8 cellular contexts compared by ENCODE assay signal in genomic region chr18:13136056-13136688, GRCh38.
DNase-seq lines count a peak whose midpoint lies in the region; ATAC-seq, FAIRE-seq and TF ChIP-seq lines count a peak whose summit lies in the region.

No MANE protein-coding gene starts in this region.

- H3K36me3 Mint-ChIP-seq in natural killer cell treated with Interleukin-12 subunit alpha and Interleukin-12 subunit beta and Interleukin-15 and Interleukin-18, amount 100 ng/mL, for 72 hours = no peaks in the 10 kb centered on the region

- no peaks in the 10 kb centered on the region for H3K36me3 ChIP-seq in heart left ventricle

- no peak for FAIRE-seq in H54 (lab: Jason Lieb, UNC)

- H3K27me3 ChIP-seq in heart left ventricle = peaks cover 0 to 5% (median 0%) of the 10 kb centered on the region in 9 donors

- 44 to 63% (median 50%) methylated on average over 32 of the region's 32 CpGs for WGBS in heart left ventricle, 4 donors

- H3K9me3 ChIP-seq in heart left ventricle = no peaks in the 10 kb centered on the region

- H3K9me3 Mint-ChIP-seq in natural killer cell treated with Interleukin-12 subunit alpha and Interleukin-12 subunit beta and Interleukin-15 and Interleukin-18, amount 100 ng/mL, for 72 hours = peaks cover 7% of the 10 kb centered on the region

- peaks cover 0 to 5% of the 10 kb centered on the region in 2 donors for H3K27me3 Mint-ChIP-seq in natural killer cell treated with Interleukin-12 subunit alpha and Interleukin-12 subunit beta and Interleukin-15 and Interleukin-18, amount 100 ng/mL, for 72 hours

- DNase-seq in heart left ventricle = no peak
- DNase-seq in left cardiac atrium = no peak
- DNase-seq in RPMI8226 = peak; percentile 65
- DNase-seq in coronary artery (ENCODE audit: low spot score) = no peak
- no peak for DNase-seq in natural killer cell treated with Interleukin-12 subunit alpha and Interleukin-12 subunit beta and Interleukin-15 and Interleukin-18, amount 100 ng/mL, for 72 hours (ENCODE audit: low spot score)
- no peak for DNase-seq in mucosa of gallbladder (ENCODE audit: low spot score)
- DNase-seq in H54 (ENCODE audit: insufficient read length, low spot score) = no peak

- H3K4me1 Mint-ChIP-seq in natural killer cell treated with Interleukin-12 subunit alpha and Interleukin-12 subunit beta and Interleukin-15 and Interleukin-18, amount 100 ng/mL, for 72 hours (ENCODE audit: low read depth in 2 of 2) = peaks cover 29% of the 10 kb centered on the region in 2 donors

- peak overlapping the region; percentile 81 for H3K4me3 Mint-ChIP-seq in natural killer cell treated with Interleukin-12 subunit alpha and Interleukin-12 subunit beta and Interleukin-15 and Interleukin-18, amount 100 ng/mL, for 72 hours

- TF ChIP-seq POLR2A in heart left ventricle (IDR thresholded peaks at IDR 0.05) = no peak
- no peak for TF ChIP-seq POLR2A in H54 (IDR thresholded peaks at IDR 0.05; ENCODE audit: low read depth, low read length)

- TF ChIP-seq CTCF in heart left ventricle (IDR thresholded peaks at IDR 0.05) (no peak), coronary artery (IDR thresholded peaks at IDR 0.05) (no peak)

- no peak for ATAC-seq in heart left ventricle
- ATAC-seq in left cardiac atrium = no peak
- ATAC-seq in natural killer cell treated with Interleukin-12 subunit alpha and Interleukin-12 subunit beta and Interleukin-15 and Interleukin-18, amount 100 ng/mL, for 72 hours = no peak
- no peak for ATAC-seq in HG02938 (IDR thresholded peaks at IDR 0.05; ENCODE audit: unreplicated experiment)

- H3K4me1 ChIP-seq in heart left ventricle = peaks cover 0 to 15% (median 7%) of the 10 kb centered on the region in 12 donors

- no peak overlapping the region for H3K27ac Mint-ChIP-seq in natural killer cell treated with Interleukin-12 subunit alpha and Interleukin-12 subunit beta and Interleukin-15 and Interleukin-18, amount 100 ng/mL, for 72 hours

- intact Hi-C loops in heart left ventricle (cut with DNase I) = no loop called here
- intact Hi-C loops in left cardiac atrium (cut with DNase I) = no loop called here

- H3K27ac ChIP-seq in heart left ventricle (peak overlapping the region in 9 of 12 donors; percentile 33 to 87 (median 77)), coronary artery (no peak overlapping the region)

- peak overlapping the region; percentile 53 to 93 (median 72) for H3K4me3 ChIP-seq in heart left ventricle
- H3K4me3 ChIP-seq in coronary artery = peak overlapping the region; percentile 74

Comparison
In these comparisons a context has a peak if more than half of its experiments do, and no peak if none do; other contexts are left out.
1. H3K27ac ChIP-seq: peak in heart left ventricle (9 of 12); none in coronary artery (0 of 2).